21 cellular contexts compared by ENCODE assay signal in the genomic region with DNA sequence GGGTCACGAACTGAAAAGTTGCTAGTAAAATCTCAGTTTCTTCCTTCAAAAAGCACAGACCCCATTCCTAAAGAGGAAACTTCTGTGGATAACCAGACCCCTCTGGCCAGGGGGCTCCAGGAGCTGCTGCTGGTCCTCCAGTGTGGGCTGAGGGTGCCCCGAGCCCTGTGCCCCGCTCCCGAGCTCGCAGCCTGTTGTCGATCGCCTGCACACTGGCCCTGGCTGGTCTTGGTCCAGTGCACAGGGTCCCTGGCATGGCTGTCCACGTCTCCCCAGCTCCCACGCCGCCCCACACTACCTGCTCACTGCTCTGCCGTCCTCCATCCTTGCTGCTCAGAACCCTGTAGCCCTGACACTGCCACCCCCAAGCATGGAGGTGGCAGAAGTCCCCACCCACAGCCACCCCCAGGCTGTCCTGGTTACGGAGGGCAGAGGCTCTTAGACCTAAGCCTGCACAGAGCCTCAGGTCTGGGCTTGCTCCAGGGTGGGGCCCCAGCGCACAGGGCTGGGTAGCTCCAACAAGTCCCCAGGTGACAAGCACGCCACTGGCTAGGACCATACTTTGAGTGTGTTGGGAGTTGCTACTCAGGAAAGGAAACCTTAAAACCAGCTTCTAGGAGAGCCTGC.
DNase-seq lines count a peak whose midpoint lies in the region; FAIRE-seq and TF ChIP-seq lines count a peak whose summit lies in the region.
"Had no signal": no experiment of that assay in that cellular context is flagged by ENCODE, and none has a peak within 500 bp of the region (broad histone marks: within the 10 kb centered on the region; RNA-seq: fewer than 3 reads in every experiment).

No MANE protein-coding gene starts in this region.

- dilution Hi-C loops in mammary epithelial cell (cut with HindIII; ENCODE audit: low sequenced_read_pairs) = no loop called here

- H3K4me1 Mint-ChIP-seq in chondrocyte (ENCODE audit: low read depth) (peaks cover 4% of the 10 kb centered on the region), HFFc6 (ENCODE audit: low read depth) (peaks cover 15% of the 10 kb centered on the region)

- H3K9ac ChIP-seq in mammary epithelial cell (ENCODE audit: insufficient read depth, low read length) (no peak overlapping the region), kidney (ENCODE audit: low read length in 2 of 2) (no peak overlapping the region)

- CTCF ChIA-PET in mammary epithelial cell (lab: Charles Lee; ENCODE audit: low non-redundant PET) = no interaction called here

- TF ChIP-seq POLR2A in breast epithelium (IDR thresholded peaks at IDR 0.05) = no peak
- no peak for TF ChIP-seq POLR2A in spleen (IDR thresholded peaks at IDR 0.05)

- H3K79me2 ChIP-seq in mammary epithelial cell (ENCODE audit: insufficient read depth, low read length) = no peaks in the 10 kb centered on the region

- H3K4me3 Mint-ChIP-seq in chondrocyte (ENCODE audit: unreplicated experiment) (no peak overlapping the region), HFFc6 (no peak overlapping the region)
- H3K4me3 Mint-ChIP-seq: CD4-positive, alpha-beta T cell had no signal

- H3K4me3 ChIP-seq in mammary epithelial cell (replicated peaks in 1 of 3; ENCODE audit: insufficient read depth in 1 of 3, low read depth in 2 of 3, low read length in 3 of 3) = no peak overlapping the region
- H3K4me3 ChIP-seq in breast epithelium = no peak overlapping the region
- H3K4me3 ChIP-seq in kidney (ENCODE audit: low read length in 2 of 2) = no peak overlapping the region
- no peak overlapping the region for H3K4me3 ChIP-seq in spleen
- H3K4me3 ChIP-seq: K562, SJSA1 had no signal

- no peak for FAIRE-seq in kidney (lab: Jason Lieb, UNC)
- FAIRE-seq: A204.1, K562 had no signal

- H3K36me3 Mint-ChIP-seq in chondrocyte (ENCODE audit: low read depth) (no peaks in the 10 kb centered on the region), HFFc6 (ENCODE audit: low read depth) (no peaks in the 10 kb centered on the region; the same call in 1 of the 2 replicates)

- WGBS in mammary epithelial cell (ENCODE audit: low coverage, missing lambda C conversion rate) = 26% methylated on average over 3 of the region's 14 CpGs
- 83 to 88% (median 88%) methylated on average over 14 of the region's 14 CpGs for WGBS in spleen, 5 donors

- peaks cover 51% of the 10 kb centered on the region for H3K4me1 ChIP-seq in mammary epithelial cell (ENCODE audit: insufficient read depth, low read length)
- peaks cover 14 to 24% of the 10 kb centered on the region in 2 donors for H3K4me1 ChIP-seq in breast epithelium
- H3K4me1 ChIP-seq in kidney (ENCODE audit: control insufficient read depth in 1 of 2, insufficient read depth in 1 of 2, low read depth in 1 of 2, low read length in 2 of 2) = no peaks in the 10 kb centered on the region
- no peaks in the 10 kb centered on the region for H3K4me1 ChIP-seq in spleen
- H3K4me1 ChIP-seq: SJSA1 had no signal

- H3K27me3 ChIP-seq in mammary epithelial cell (ENCODE audit: insufficient read depth, low read length) (no peaks in the 10 kb centered on the region), breast epithelium (no peaks in the 10 kb centered on the region), spleen (replicated peaks in 1 of 7) (peaks cover 0 to 56% (median 0%) of the 10 kb centered on the region in 7 donors)

- H3K27ac ChIP-seq in mammary epithelial cell (ENCODE audit: insufficient read depth, low read depth, low read length) (no peak overlapping the region), breast epithelium (no peak overlapping the region), kidney (ENCODE audit: low read depth in 2 of 2, low read length in 2 of 2) (no peak overlapping the region), spleen (no peak overlapping the region)
- H3K27ac ChIP-seq: SJSA1 had no signal

- in situ Hi-C loops in mammary epithelial cell (cut with MboI; ENCODE audit: low sequenced_read_pairs in 2 of 2) = no loop called here

- H3K36me3 ChIP-seq in mammary epithelial cell (ENCODE audit: insufficient read depth, low read length) = no peaks in the 10 kb centered on the region
- no peaks in the 10 kb centered on the region for H3K36me3 ChIP-seq in breast epithelium
- no peaks in the 10 kb centered on the region for H3K36me3 ChIP-seq in kidney (ENCODE audit: control insufficient read depth in 1 of 2, insufficient read depth in 2 of 2, low read length in 2 of 2)
- no peaks in the 10 kb centered on the region for H3K36me3 ChIP-seq in spleen
- H3K36me3 ChIP-seq: SJSA1 had no signal

- no peaks in the 10 kb centered on the region for H3K9me3 ChIP-seq in mammary epithelial cell (replicated peaks; ENCODE audit: insufficient read depth, low read length)
- H3K9me3 ChIP-seq in breast epithelium = no peaks in the 10 kb centered on the region
- no peaks in the 10 kb centered on the region for H3K9me3 ChIP-seq in kidney (ENCODE audit: control insufficient read depth in 1 of 2, low read length in 2 of 2)
- H3K9me3 ChIP-seq in spleen = no peaks in the 10 kb centered on the region
- H3K9me3 ChIP-seq: SJSA1 had no signal

- H3K4me2 ChIP-seq in mammary epithelial cell (ENCODE audit: insufficient read depth, low read depth, low read length) = peak overlapping the region; percentile 27

- H3K27me3 Mint-ChIP-seq in chondrocyte (ENCODE audit: low read depth) = peaks cover 17% of the 10 kb centered on the region
- peaks cover 49% of the 10 kb centered on the region for H3K27me3 Mint-ChIP-seq in HFFc6 (ENCODE audit: insufficient read depth)

- no peak for TF ChIP-seq CTCF in mammary epithelial cell (conservative IDR thresholded peaks at IDR 0.05 in 1 of 2, IDR thresholded peaks at IDR 0.05 in 1 of 2; ENCODE audit: extremely low read depth in 1 of 2, insufficient read depth in 1 of 2, low read depth in 1 of 2, low read length in 2 of 2)
- TF ChIP-seq CTCF in breast epithelium (IDR thresholded peaks at IDR 0.05) = no peak
- no peak for TF ChIP-seq CTCF in chondrocyte (IDR thresholded peaks at IDR 0.05)
- no peak for TF ChIP-seq CTCF in kidney (IDR thresholded peaks at IDR 0.05; ENCODE audit: borderline replicate concordance, extremely low read depth, insufficient read depth)
- TF ChIP-seq CTCF in spleen (IDR thresholded peaks at IDR 0.05 in 8 of 11, conservative IDR thresholded peaks at IDR 0.05 in 3 of 11) = no peak
- no peak for TF ChIP-seq CTCF in HFFc6 (IDR thresholded peaks at IDR 0.05)

- H3K9me3 Mint-ChIP-seq in chondrocyte (ENCODE audit: low read depth) (peaks cover 2% of the 10 kb centered on the region), HFFc6 (peaks cover under 1% of the 10 kb centered on the region; the same call in 1 of the 2 replicates)
- H3K9me3 Mint-ChIP-seq: CD4-positive, alpha-beta T cell had no signal

- H3K27ac Mint-ChIP-seq in chondrocyte (ENCODE audit: unreplicated experiment) = no peak overlapping the region
- no peak overlapping the region for H3K27ac Mint-ChIP-seq in HFFc6
- H3K27ac Mint-ChIP-seq: CD4-positive, alpha-beta T cell had no signal

- BruUV-seq in mammary epithelial cell (replicated peaks; lab: Mats Ljungman, UMichigan) = no TSS peak

- H4K20me1 ChIP-seq in mammary epithelial cell (ENCODE audit: insufficient read depth, low read length) = no peaks in the 10 kb centered on the region

- peak; percentile 35 for DNase-seq in mammary epithelial cell
- DNase-seq in breast epithelium (ENCODE audit: low spot score in 2 of 2) = no peak
- DNase-seq in chondrocyte (ENCODE audit: low spot score) = peak; percentile 87
- peak; percentile 68 for DNase-seq in kidney
- peak; percentile 60 for DNase-seq in spleen
- no peak for DNase-seq in HFFc6
- no peak for DNase-seq in AML-193 (lab: John Stamatoyannopoulos, UW)
- no peak for DNase-seq in NCI-H774 (lab: John Stamatoyannopoulos, UW)
- DNase-seq: CD4-positive, alpha-beta T cell; DMS153; GDM1; HCEC 1CT; NCI-H1092 treated with DMSO at 0.1 percent for 48 hours; NCI-H146; NCI-H2081; NCI-H510A treated with DMSO at 0.1 percent for 48 hours; PC-3; RPMI8226 had no signal

- peak overlapping the region; percentile 52 for H2AFZ ChIP-seq in mammary epithelial cell (ENCODE audit: low read depth, low read length)

- intact Hi-C loops in mammary epithelial cell (cut with micrococcal nuclease) (no loop called here), breast epithelium (cut with DNase I; ENCODE audit: low total_unique reads) (no loop called here), kidney (cut with DNase I) (no loop called here), spleen (cut with DNase I; ENCODE audit: low total_unique reads) (no loop called here)

Comparison
In these comparisons a context has a peak if more than half of its experiments do, and no peak if none do; other contexts are left out.
1. DNase-seq: peak in mammary epithelial cell (single experiment), chondrocyte (single experiment), kidney (single experiment) and spleen (single experiment); none in breast epithelium (0 of 2), HFFc6 (single experiment), AML-193 (0 of 2) and NCI-H774 (single experiment).